Comparison of ENCODE assay signal across 9 cellular contexts in the genomic region with DNA sequence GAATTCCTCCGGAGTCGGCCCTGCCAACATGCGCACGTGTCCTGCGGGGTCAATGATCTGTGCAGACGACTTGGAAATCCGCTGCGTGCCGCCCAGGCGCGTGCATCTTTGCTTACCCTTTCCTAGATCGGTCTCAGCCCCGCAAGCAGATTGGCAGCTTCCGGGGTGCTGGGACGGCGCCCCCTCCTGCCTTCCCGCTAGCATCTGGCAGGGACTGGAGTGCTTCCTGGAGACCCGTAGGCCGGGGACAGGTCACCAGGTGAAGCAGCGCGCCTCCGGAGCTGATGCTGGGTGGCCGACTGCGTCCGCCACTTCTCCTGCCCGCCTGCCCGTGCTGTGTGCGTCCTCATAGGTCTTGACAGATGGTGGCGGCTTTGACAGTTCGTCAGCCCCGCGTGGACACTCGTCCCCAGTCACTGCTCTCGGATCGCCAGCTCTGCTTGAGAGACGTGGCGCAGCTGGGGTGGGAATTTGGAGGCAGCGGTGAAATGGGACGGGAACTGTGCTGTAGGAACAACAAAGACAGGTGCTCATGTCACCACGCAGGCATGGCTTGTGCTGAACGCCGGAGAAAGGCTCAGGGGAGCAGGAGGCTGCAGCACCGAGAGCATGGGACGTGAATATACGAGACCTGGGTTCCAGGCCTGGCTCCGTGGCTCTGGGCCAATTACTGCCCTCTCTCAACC. TPM values are rescaled to one million over a fixed set of nuclear protein-coding genes. Genes with fewer than 3 reads are reported as not detected.
DNase-seq lines count a peak whose midpoint lies in the region; ATAC-seq and TF ChIP-seq lines count a peak whose summit lies in the region.
"Had no signal": no experiment of that assay in that cellular context is flagged by ENCODE, and none has a peak within 500 bp of the region (broad histone marks: within the 10 kb centered on the region; RNA-seq: fewer than 3 reads in every experiment).

No MANE protein-coding gene starts in this region.

- peaks cover 25% of the 10 kb centered on the region for H3K27me3 Mint-ChIP-seq in activated T-helper 17 cell treated with anti-CD3 and anti-CD28 coated beads, Interleukin-2, amount 50 U/mL, for 72 hours

- H3K36me3 Mint-ChIP-seq in activated T-helper 17 cell treated with anti-CD3 and anti-CD28 coated beads, Interleukin-2, amount 50 U/mL, for 72 hours (ENCODE audit: low read depth), result no peaks in the 10 kb centered on the region

- H3K4me1 Mint-ChIP-seq in activated T-helper 17 cell treated with anti-CD3 and anti-CD28 coated beads, Interleukin-2, amount 50 U/mL, for 72 hours, result peaks cover 16% of the 10 kb centered on the region

- no peaks in the 10 kb centered on the region for H3K9me3 Mint-ChIP-seq in activated T-helper 17 cell treated with anti-CD3 and anti-CD28 coated beads, Interleukin-2, amount 50 U/mL, for 72 hours

- peaks cover 6 to 14% (median 13%) of the 10 kb centered on the region in 9 donors for H3K4me1 ChIP-seq in heart right ventricle
- H3K4me1 ChIP-seq in prostate gland (replicated peaks), result peaks cover 4% of the 10 kb centered on the region

- in situ Hi-C loops in G401 (cut with HindIII; ENCODE audit: low sequenced_read_pairs), result no loop called here

- no peak overlapping the region for H3K27ac Mint-ChIP-seq in activated T-helper 17 cell treated with anti-CD3 and anti-CD28 coated beads, Interleukin-2, amount 50 U/mL, for 72 hours

- DNase-seq in G401 (ENCODE audit: low spot score), result peak; percentile 52
- DNase-seq in heart right ventricle, result no peak
- DNase-seq in prostate gland (ENCODE audit: low spot score), result no peak
- no peak for DNase-seq in AML-193 (lab: John Stamatoyannopoulos, UW)

- peak overlapping the region; percentile 81 for H3K4me3 Mint-ChIP-seq in activated T-helper 17 cell treated with anti-CD3 and anti-CD28 coated beads, Interleukin-2, amount 50 U/mL, for 72 hours

- H3K27ac ChIP-seq in heart right ventricle (no peak overlapping the region), prostate gland (no peak overlapping the region)

- TF ChIP-seq POLR2A in prostate gland (IDR thresholded peaks at IDR 0.05), result no peak

- H3K36me3 ChIP-seq in heart right ventricle, result no peaks in the 10 kb centered on the region
- no peaks in the 10 kb centered on the region for H3K36me3 ChIP-seq in prostate gland

- TF ChIP-seq CTCF in heart right ventricle (IDR thresholded peaks at IDR 0.05), result peak in 4 of 9 donors; percentile 2 to 39 (median 16)
- no peak for TF ChIP-seq CTCF in prostate gland (IDR thresholded peaks at IDR 0.05)

- 1 to 2% methylated on average over 46 of the region's 46 CpGs for WGBS in heart right ventricle, 2 donors
- WGBS in prostate gland, result 4% methylated on average over 43 of the region's 46 CpGs

- intact Hi-C loops in heart right ventricle (cut with DNase I), result loop anchor here in 9 of 10 donors (1.0 to 10.0 kb wide), 6 partner anchors 378 to 501 kb away; no protein-coding TSS in a partner anchor
- intact Hi-C loops in prostate gland (cut with DNase I), result loop anchor here (2.0 kb wide), 1 partner anchor 379 kb away; no protein-coding TSS in a partner anchor

- no peaks in the 10 kb centered on the region for H3K9me3 ChIP-seq in heart right ventricle
- no peaks in the 10 kb centered on the region for H3K9me3 ChIP-seq in prostate gland

- peaks cover 0 to 81% (median 73%) of the 10 kb centered on the region in 7 donors for H3K27me3 ChIP-seq in heart right ventricle
- H3K27me3 ChIP-seq in prostate gland (replicated peaks; ENCODE audit: insufficient read depth), result peaks cover 12% of the 10 kb centered on the region

- peak; percentile 24 for ATAC-seq in GM19463 (IDR thresholded peaks at IDR 0.05; ENCODE audit: unreplicated experiment)
- ATAC-seq in HG03460 (IDR thresholded peaks at IDR 0.05; ENCODE audit: unreplicated experiment), result peak; percentile 41
- peak; percentile 57 for ATAC-seq in activated T-helper 17 cell treated with anti-CD3 and anti-CD28 coated beads, Interleukin-2, amount 50 U/mL, for 72 hours (replicated peaks)
- peak in 7 of 8 donors; percentile 21 to 54 (median 50) for ATAC-seq in heart right ventricle
- ATAC-seq in HG03469 (IDR thresholded peaks at IDR 0.05; ENCODE audit: unreplicated experiment), result no peak

- H3K4me3 ChIP-seq in heart right ventricle (peak overlapping the region; percentile 16 to 57 (median 40)), prostate gland (peak overlapping the region; percentile 17)

RNA-seq across cellular contexts. Expression of gene KCNK18, which starts 21.9 kb away (rescaled TPM):
- not detected in 2 replicates for total RNA-seq in G401 (2014; rRNA removed; shearing (Covaris generic))
- total RNA-seq in activated T-helper 17 cell treated with anti-CD3 and anti-CD28 coated beads, Interleukin-2, amount 50 U/mL, for 72 hours, result not detected
- not detected for total RNA-seq in heart right ventricle
- polyA plus RNA-seq in heart right ventricle, result not detected
- not detected for total RNA-seq in prostate gland
- total RNA-seq: activated CD8-positive, alpha-beta memory T cell treated with anti-CD3 and anti-CD28 coated beads for 36 hours had no signal

RNA-seq across cellular contexts. Expression of gene VAX1, which starts 37.3 kb away (rescaled TPM):
- total RNA-seq in G401 (2014; rRNA removed; shearing (Covaris generic)), result not detected in 2 replicates
- not detected for total RNA-seq in activated T-helper 17 cell treated with anti-CD3 and anti-CD28 coated beads, Interleukin-2, amount 50 U/mL, for 72 hours
- not detected for total RNA-seq in heart right ventricle
- polyA plus RNA-seq in heart right ventricle, result not detected
- not detected for total RNA-seq in prostate gland
- total RNA-seq: activated CD8-positive, alpha-beta memory T cell treated with anti-CD3 and anti-CD28 coated beads for 36 hours had no signal
